ENCODE assay signal across 26 cellular contexts in the genomic region with DNA sequence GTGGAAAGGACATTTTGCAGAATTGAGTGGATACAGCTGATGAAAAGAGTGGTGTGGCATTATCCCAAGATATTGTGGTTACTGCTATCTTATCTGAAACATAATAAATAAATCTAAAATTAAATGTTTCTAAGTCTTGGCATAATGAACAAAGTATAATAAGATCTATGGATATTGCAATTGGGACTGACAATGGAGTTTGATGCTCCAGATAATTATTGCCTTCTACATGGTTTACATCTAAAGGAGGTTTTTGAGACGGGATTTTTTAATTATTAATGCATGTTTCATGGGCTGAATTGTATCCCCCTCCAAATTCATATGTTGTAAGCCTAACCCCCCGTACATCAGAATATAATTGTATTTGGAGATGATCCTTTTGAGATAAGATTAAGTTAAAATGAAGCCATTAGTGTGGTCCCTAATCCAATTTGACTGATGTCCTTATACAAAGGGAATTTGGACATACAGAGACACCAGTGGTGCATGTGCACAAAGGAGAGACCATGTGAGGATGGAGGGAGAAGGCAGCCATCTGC.
"Had no signal": no experiment of that assay in that cellular context is flagged by ENCODE, and none has a peak within 500 bp of the region (broad histone marks: within the 10 kb centered on the region; RNA-seq: fewer than 3 reads in every experiment).

No MANE protein-coding gene starts in this region.

- H3K4me3 ChIP-seq: colonic mucosa, heart right ventricle, left lung, mucosa of descending colon, neural progenitor cell, smooth muscle cell, stomach, testis, tibial artery had no signal

- H3K27me3 ChIP-seq: colonic mucosa, heart right ventricle, left lung, neural progenitor cell, stomach, testis had no signal

- H3K9me3 ChIP-seq: colonic mucosa, left lung, mucosa of descending colon, stomach, testis, tibial artery had no signal

- H3K4me1 ChIP-seq: colonic mucosa, heart right ventricle, left lung, neural progenitor cell, parathyroid adenoma, stomach, testis, tibial artery had no signal

- H3K36me3 ChIP-seq: colonic mucosa, heart right ventricle, left lung, neural progenitor cell, stomach, tibial artery had no signal

- ATAC-seq: esophagus mucosa; heart right ventricle; left cardiac atrium; left lung; mucosa of descending colon; naive thymus-derived CD4-positive, alpha-beta T cell; sciatic nerve had no signal

- H3K27ac ChIP-seq: colonic mucosa, epithelial cell of prostate, heart right ventricle, left lung, neural progenitor cell, parathyroid adenoma, stomach, testis, tibial artery had no signal

- DNase-seq: colonic mucosa; effector CD8-positive, alpha-beta T cell; endodermal cell; foreskin melanocyte; glutamatergic neuron; heart right ventricle; hippocampal formation; left cardiac atrium; left lung; mesenchymal stem cell; mucosa of descending colon; naive thymus-derived CD4-positive, alpha-beta T cell; stimulated activated CD4-positive, alpha-beta T cell treated with anti-CD3 and anti-CD28 coated beads, Interleukin-12 subunit alpha, Interleukin-12 subunit beta, amount 100 ng/mL, for 4 hours; stimulated activated CD4-positive, alpha-beta T cell treated with anti-CD3 and anti-CD28 coated beads, Interleukin-1b, Interleukin-23, amount 100 ng/mL, for 48 hours; stimulated activated CD4-positive, alpha-beta T cell treated with anti-CD3 and anti-CD28 coated beads, Interleukin-4, amount 100 ng/mL, for 1 hour; stimulated activated CD8-positive, alpha-beta memory T cell treated with anti-CD3 and anti-CD28 coated beads, Interleukin-4, amount 100 ng/mL, for 48 hours; stimulated activated naive CD4-positive, alpha-beta T cell treated with Interleukin-2 at 50 U/mL for 16 hours; stomach; testis; tibial artery had no signal
